20 cellular contexts compared by ENCODE assay signal in the genomic region with DNA sequence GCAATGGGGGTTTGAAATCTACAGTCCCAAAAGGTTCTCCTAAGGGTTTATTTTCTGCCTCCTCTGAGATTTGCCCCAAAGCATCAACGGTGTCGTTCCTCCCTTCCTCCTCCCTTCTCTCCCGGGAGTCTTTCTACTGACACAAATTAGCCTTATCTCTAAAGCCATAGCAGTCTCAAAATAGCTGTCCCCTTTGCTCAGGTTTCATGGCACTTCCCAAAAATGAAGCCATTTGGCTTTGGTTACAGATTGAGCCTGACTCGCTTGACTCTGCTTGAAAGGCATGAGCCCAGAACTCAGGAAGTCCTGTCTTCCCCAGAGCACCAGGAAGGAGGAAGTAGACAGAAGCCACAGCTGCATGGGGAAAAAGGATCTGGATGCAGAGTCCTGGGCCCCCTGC.
DNase-seq lines count a peak whose midpoint lies in the region; ATAC-seq lines count a peak whose summit lies in the region.
"Had no signal": no experiment of that assay in that cellular context is flagged by ENCODE, and none has a peak within 500 bp of the region (broad histone marks: within the 10 kb centered on the region; RNA-seq: fewer than 3 reads in every experiment).

No MANE protein-coding gene starts in this region.

- ATAC-seq in left cardiac atrium (peak; percentile 61), sciatic nerve (peak; percentile 26)
- ATAC-seq: stimulated activated naive B cell treated with anti-CD40 and anti-IgM and Interleukin-4, amounts not matched to agents 10 μg/mL and 1 μg/mL and 100 μg/mL, for 72 hours; T-cell had no signal

- DNase-seq in SKM-1 treated with dmso at 0.1 percent for 144 hours (lab: John Stamatoyannopoulos, UW; ENCODE audit: unreplicated experiment) = peak; percentile 65
- DNase-seq in SKM-1 (lab: John Stamatoyannopoulos, UW; ENCODE audit: unreplicated experiment) = no peak
- DNase-seq in SK-N-DZ (ENCODE audit: low spot score) = peak; percentile 39
- DNase-seq in left cardiac atrium = no peak
- no peak for DNase-seq in sciatic nerve (ENCODE audit: low spot score)
- no peak for DNase-seq in activated naive CD4-positive, alpha-beta T cell (lab: John Stamatoyannopoulos, UW)
- DNase-seq in NCI-H187 treated with DMSO at 0.1 percent for 48 hours (lab: John Stamatoyannopoulos, UW) = no peak
- DNase-seq in anterior cingulate cortex (lab: John Stamatoyannopoulos, UW) = no peak
- DNase-seq: activated CD4-positive, alpha-beta T cell treated with anti-CD3 and anti-CD28 coated beads, Interleukin-2, amount 10 ng/mL, durations not matched to agents 7 days and 5 days; activated CD8-positive, alpha-beta memory T cell treated with anti-CD3 and anti-CD28 coated beads, Interleukin-2, amount 50 U/mL, for 48 hours; activated effector memory CD4-positive, alpha-beta T cell treated with Interleukin-2 at 50 U/mL for 16 hours; dermis blood vessel endothelial cell; lower lobe of right lung; naive B cell; NCI-H1105; NCI-H524; stimulated activated CD4-positive, alpha-beta T cell treated with anti-CD3 and anti-CD28 coated beads, Interleukin-1b, Interleukin-23, amount 100 ng/mL, for 48 hours; stimulated activated naive B cell treated with anti-CD40 and anti-IgM and Interleukin-4, amounts not matched to agents 10 μg/mL and 1 μg/mL and 100 μg/mL, for 72 hours; T-cell; testis had no signal

- intact Hi-C loops in left cardiac atrium (cut with DNase I) = no loop called here
- intact Hi-C loops in sciatic nerve (cut with DNase I) = no loop called here

Comparison
In these comparisons a context has a peak if more than half of its experiments do, and no peak if none do; other contexts are left out.
1. DNase-seq: peak in SKM-1 treated with dmso at 0.1 percent for 144 hours (single experiment) and SK-N-DZ (single experiment); none in SKM-1 (single experiment), left cardiac atrium (single experiment), sciatic nerve (single experiment), activated naive CD4-positive, alpha-beta T cell (0 of 4), NCI-H187 treated with DMSO at 0.1 percent for 48 hours (single experiment) and anterior cingulate cortex (0 of 58).